In the genomic region with DNA sequence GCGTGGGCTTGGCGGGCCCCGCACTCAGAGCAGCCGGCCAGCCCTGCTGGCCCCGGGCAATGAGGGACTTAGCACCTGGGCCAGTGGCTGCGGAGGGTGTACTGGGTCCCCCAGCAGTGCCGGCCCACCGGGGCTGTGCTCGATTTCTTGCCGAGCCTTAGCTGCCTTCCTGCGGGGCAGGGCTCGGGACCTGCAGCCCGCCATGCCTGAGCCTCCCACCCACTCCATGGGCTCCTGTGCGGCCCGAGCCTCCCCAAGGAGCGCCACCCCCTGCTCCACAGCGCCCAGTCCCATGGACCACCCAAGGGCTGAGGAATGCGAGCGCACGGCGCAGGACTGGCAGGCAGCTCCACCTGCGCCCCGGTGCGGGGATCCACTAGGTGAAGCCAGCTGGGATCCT, we compare ENCODE assay signal across 2 cellular contexts. TPM values are rescaled to one million over a fixed set of nuclear protein-coding genes. Genes with fewer than 3 reads are reported as not detected.
"Had no signal": no experiment of that assay in that cellular context is flagged by ENCODE, and none has a peak within 500 bp of the region (broad histone marks: within the 10 kb centered on the region; RNA-seq: fewer than 3 reads in every experiment).

No MANE protein-coding gene starts in this region.

RNA-seq across cellular contexts. Expression of a gene that starts 2.3 kb away (rescaled TPM):
- total RNA-seq: G401, GM12878 had no signal
